ENCODE assay signal across 2 cellular contexts in the genomic region with DNA sequence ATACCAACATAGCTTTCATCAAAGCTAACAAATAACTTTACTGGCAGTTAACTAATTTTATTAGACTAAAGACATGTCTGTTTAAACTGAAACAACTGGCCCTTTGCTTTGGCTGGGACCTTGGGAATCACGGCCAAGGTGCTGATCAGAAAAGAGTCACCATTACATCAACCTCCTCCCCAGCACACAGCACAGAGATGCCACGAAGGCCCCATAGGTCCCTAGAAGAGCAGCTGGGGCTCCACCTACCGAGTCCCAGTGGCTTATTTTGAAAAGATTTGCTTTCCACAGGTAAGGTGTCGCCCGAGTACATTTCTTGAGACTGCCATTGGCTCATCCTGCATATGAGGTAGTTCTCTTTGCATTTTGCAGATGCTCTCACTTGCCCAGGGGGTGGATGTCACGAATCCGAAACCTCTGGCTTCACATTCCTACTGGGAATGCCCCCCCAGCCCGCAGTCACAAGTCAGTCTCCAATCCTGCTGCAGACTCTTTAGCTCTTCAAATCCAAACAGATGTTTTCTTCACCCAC.
TF ChIP-seq lines count a peak whose summit lies in the region.

No MANE protein-coding gene starts in this region.

TF ChIP-seq in HepG2, 621 proteins besides CTCF, POLR2A, EP300 and RAD21 (continues in another document):
- TF ChIP-seq POGZ (CRISPR knock-in tag; IDR thresholded peaks at IDR 0.05), result no peak
- TF ChIP-seq CEBPB (IDR thresholded peaks at IDR 0.05; ENCODE audit: borderline replicate concordance, low read depth, low read length), result no peak
- TF ChIP-seq, protein P1, sequence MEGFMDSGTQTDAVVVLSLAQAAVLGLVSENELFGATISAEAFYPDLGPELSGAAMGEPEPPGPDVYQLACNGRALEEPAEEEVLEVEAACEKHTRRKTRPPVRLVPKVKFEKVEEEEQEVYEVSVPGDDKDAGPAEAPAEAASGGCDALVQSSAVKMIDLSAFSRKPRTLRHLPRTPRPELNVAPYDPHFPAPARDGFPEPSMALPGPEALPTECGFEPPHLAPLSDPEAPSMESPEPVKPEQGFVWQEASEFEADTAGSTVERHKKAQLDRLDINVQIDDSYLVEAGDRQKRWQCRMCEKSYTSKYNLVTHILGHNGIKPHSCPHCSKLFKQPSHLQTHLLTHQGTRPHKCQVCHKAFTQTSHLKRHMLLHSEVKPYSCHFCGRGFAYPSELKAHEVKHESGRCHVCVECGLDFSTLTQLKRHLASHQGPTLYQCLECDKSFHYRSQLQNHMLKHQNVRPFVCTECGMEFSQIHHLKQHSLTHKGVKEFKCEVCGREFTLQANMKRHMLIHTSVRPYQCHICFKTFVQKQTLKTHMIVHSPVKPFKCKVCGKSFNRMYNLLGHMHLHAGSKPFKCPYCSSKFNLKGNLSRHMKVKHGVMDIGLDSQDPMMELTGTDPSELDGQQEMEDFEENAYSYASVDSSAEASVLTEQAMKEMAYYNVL (CRISPR knock-in tag; IDR thresholded peaks at IDR 0.05; ENCODE audit: borderline replicate concordance), result no peak
- TF ChIP-seq, protein P2, sequence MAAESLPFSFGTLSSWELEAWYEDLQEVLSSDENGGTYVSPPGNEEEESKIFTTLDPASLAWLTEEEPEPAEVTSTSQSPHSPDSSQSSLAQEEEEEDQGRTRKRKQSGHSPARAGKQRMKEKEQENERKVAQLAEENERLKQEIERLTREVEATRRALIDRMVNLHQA (CRISPR knock-in tag; IDR thresholded peaks at IDR 0.05), result no peak
- TF ChIP-seq AHR (CRISPR knock-in tag; IDR thresholded peaks at IDR 0.05), result no peak
- TF ChIP-seq, protein P3, sequence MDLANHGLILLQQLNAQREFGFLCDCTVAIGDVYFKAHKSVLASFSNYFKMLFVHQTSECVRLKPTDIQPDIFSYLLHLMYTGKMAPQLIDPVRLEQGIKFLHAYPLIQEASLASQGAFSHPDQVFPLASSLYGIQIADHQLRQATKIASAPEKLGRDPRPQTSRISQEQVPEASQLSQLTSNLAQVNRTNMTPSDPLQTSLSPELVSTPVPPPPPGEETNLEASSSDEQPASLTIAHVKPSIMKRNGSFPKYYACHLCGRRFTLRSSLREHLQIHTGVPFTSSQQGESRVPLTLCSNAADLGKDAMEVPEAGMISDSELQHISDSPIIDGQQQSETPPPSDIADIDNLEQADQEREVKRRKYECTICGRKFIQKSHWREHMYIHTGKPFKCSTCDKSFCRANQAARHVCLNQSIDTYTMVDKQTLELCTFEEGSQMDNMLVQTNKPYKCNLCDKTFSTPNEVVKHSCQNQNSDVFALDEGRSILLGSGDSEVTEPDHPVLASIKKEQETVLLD (CRISPR knock-in tag; IDR thresholded peaks at IDR 0.05; ENCODE audit: low read depth), result no peak
- TF ChIP-seq, protein P4, sequence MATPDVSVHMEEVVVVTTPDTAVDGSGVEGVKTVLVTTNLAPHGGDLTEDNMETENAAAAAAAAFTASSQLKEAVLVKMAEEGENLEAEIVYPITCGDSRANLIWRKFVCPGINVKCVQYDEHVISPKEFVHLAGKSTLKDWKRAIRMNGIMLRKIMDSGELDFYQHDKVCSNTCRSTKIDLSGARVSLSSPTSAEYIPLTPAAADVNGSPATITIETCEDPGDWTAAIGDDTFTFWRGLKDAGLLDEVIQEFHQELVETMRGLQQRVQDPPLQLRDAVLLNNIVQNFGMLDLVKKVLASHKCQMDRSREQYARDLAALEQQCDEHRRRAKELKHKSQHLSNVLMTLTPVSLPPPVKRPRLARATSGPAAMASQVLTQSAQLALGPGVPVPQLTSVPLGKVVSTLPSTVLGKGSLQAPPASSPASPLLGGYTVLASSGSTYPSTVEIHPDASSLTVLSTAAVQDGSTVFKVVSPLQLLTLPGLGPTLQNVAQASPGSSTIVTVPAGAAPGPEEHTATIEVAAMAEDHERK (CRISPR knock-in tag; IDR thresholded peaks at IDR 0.05; ENCODE audit: low read depth), result no peak
- TF ChIP-seq POLR2G (IDR thresholded peaks at IDR 0.05; ENCODE audit: low read depth, low read length), result no peak
- TF ChIP-seq ZNF343 (CRISPR knock-in tag; IDR thresholded peaks at IDR 0.05), result no peak
- no peak for TF ChIP-seq ZNF563 (CRISPR knock-in tag; IDR thresholded peaks at IDR 0.05)
- no peak for TF ChIP-seq SYNCRIP (IDR thresholded peaks at IDR 0.05; ENCODE audit: insufficient read depth, low read depth, low read length)
- TF ChIP-seq, protein P5, sequence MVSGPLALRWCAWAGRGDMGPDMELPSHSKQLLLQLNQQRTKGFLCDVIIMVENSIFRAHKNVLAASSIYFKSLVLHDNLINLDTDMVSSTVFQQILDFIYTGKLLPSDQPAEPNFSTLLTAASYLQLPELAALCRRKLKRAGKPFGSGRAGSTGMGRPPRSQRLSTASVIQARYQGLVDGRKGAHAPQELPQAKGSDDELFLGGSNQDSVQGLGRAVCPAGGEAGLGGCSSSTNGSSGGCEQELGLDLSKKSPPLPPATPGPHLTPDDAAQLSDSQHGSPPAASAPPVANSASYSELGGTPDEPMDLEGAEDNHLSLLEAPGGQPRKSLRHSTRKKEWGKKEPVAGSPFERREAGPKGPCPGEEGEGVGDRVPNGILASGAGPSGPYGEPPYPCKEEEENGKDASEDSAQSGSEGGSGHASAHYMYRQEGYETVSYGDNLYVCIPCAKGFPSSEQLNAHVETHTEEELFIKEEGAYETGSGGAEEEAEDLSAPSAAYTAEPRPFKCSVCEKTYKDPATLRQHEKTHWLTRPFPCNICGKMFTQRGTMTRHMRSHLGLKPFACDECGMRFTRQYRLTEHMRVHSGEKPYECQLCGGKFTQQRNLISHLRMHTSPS (CRISPR knock-in tag; IDR thresholded peaks at IDR 0.05; ENCODE audit: low read depth), result no peak
- TF ChIP-seq SNRNP70 (IDR thresholded peaks at IDR 0.05; ENCODE audit: low read depth, low read length), result no peak

TF ChIP-seq in K562, 482 proteins besides CTCF, POLR2A, EP300 and RAD21:
- no peak for TF ChIP-seq TGIF2 (CRISPR knock-in tag; IDR thresholded peaks at IDR 0.05)
- TF ChIP-seq MYNN (IDR thresholded peaks at IDR 0.05), result no peak
- no peak for TF ChIP-seq MYNN (CRISPR knock-in tag; IDR thresholded peaks at IDR 0.05)
- TF ChIP-seq CSDE1 (IDR thresholded peaks at IDR 0.05), result no peak
- TF ChIP-seq NUFIP1 (IDR thresholded peaks at IDR 0.05; ENCODE audit: partially characterized antibody), result no peak
- TF ChIP-seq, protein P6, sequence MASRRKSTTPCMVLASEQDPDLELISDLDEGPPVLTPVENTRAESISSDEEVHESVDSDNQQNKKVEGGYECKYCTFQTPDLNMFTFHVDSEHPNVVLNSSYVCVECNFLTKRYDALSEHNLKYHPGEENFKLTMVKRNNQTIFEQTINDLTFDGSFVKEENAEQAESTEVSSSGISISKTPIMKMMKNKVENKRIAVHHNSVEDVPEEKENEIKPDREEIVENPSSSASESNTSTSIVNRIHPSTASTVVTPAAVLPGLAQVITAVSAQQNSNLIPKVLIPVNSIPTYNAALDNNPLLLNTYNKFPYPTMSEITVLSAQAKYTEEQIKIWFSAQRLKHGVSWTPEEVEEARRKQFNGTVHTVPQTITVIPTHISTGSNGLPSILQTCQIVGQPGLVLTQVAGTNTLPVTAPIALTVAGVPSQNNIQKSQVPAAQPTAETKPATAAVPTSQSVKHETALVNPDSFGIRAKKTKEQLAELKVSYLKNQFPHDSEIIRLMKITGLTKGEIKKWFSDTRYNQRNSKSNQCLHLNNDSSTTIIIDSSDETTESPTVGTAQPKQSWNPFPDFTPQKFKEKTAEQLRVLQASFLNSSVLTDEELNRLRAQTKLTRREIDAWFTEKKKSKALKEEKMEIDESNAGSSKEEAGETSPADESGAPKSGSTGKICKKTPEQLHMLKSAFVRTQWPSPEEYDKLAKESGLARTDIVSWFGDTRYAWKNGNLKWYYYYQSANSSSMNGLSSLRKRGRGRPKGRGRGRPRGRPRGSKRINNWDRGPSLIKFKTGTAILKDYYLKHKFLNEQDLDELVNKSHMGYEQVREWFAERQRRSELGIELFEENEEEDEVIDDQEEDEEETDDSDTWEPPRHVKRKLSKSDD (conservative IDR thresholded peaks at IDR 0.05; ENCODE audit: low read length), result no peak
- no peak for TF ChIP-seq FOXJ2 (tag; IDR thresholded peaks at IDR 0.05)
- TF ChIP-seq, protein P7, sequence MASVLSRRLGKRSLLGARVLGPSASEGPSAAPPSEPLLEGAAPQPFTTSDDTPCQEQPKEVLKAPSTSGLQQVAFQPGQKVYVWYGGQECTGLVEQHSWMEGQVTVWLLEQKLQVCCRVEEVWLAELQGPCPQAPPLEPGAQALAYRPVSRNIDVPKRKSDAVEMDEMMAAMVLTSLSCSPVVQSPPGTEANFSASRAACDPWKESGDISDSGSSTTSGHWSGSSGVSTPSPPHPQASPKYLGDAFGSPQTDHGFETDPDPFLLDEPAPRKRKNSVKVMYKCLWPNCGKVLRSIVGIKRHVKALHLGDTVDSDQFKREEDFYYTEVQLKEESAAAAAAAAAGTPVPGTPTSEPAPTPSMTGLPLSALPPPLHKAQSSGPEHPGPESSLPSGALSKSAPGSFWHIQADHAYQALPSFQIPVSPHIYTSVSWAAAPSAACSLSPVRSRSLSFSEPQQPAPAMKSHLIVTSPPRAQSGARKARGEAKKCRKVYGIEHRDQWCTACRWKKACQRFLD (CRISPR knock-in tag; IDR thresholded peaks at IDR 0.05), result no peak
- TF ChIP-seq, protein P8, sequence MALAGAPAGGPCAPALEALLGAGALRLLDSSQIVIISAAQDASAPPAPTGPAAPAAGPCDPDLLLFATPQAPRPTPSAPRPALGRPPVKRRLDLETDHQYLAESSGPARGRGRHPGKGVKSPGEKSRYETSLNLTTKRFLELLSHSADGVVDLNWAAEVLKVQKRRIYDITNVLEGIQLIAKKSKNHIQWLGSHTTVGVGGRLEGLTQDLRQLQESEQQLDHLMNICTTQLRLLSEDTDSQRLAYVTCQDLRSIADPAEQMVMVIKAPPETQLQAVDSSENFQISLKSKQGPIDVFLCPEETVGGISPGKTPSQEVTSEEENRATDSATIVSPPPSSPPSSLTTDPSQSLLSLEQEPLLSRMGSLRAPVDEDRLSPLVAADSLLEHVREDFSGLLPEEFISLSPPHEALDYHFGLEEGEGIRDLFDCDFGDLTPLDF (CRISPR knock-in tag; IDR thresholded peaks at IDR 0.05), result no peak
- TF ChIP-seq, protein P9, sequence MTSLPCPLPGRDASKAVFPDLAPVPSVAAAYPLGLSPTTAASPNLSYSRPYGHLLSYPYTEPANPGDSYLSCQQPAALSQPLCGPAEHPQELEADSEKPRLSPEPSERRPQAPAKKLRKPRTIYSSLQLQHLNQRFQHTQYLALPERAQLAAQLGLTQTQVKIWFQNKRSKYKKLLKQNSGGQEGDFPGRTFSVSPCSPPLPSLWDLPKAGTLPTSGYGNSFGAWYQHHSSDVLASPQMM (CRISPR knock-in tag; IDR thresholded peaks at IDR 0.05), result no peak
- TF ChIP-seq, protein P10, sequence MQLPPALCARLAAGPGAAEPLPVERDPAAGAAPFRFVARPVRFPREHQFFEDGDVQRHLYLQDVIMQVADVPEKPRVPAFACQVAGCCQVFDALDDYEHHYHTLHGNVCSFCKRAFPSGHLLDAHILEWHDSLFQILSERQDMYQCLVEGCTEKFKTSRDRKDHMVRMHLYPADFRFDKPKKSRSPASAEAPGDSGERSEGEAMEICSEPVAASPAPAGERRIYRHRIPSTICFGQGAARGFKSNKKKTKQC (CRISPR knock-in tag; IDR thresholded peaks at IDR 0.05), result no peak
- TF ChIP-seq PHF8 (IDR thresholded peaks at IDR 0.05; ENCODE audit: borderline replicate concordance, low read length), result no peak
